In the genomic region with DNA sequence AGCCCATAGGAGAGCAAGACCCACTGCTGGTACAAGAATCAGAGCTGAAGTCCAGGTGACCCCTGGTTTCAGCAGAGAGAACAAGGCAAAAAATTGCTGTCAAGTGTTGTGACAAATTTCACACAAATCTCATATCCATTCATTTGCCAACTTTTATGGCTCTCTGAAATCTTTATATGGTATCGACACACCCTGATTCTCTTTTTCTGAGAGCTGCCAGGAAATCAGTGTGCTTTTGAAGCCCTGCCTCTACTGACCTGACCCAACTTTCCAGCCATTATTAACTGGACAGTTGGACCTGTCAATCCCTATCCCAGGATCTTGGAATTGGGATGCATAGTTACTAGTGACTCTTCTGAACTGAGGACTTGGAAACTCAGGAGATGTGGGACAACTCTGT, we compare ENCODE assay signal across 4 cellular contexts.
"Had no signal": no experiment of that assay in that cellular context is flagged by ENCODE, and none has a peak within 500 bp of the region (broad histone marks: within the 10 kb centered on the region; RNA-seq: fewer than 3 reads in every experiment).

No MANE protein-coding gene starts in this region.

- DNase-seq: H9, HCEC 1CT, IMR-90 had no signal

- H3K4me2 ChIP-seq: GM23338 had no signal

- H3K4me3 ChIP-seq: GM23338 had no signal

- H2AFZ ChIP-seq: GM23338 had no signal
